1 cellular context compared by ENCODE assay signal in the genomic region with DNA sequence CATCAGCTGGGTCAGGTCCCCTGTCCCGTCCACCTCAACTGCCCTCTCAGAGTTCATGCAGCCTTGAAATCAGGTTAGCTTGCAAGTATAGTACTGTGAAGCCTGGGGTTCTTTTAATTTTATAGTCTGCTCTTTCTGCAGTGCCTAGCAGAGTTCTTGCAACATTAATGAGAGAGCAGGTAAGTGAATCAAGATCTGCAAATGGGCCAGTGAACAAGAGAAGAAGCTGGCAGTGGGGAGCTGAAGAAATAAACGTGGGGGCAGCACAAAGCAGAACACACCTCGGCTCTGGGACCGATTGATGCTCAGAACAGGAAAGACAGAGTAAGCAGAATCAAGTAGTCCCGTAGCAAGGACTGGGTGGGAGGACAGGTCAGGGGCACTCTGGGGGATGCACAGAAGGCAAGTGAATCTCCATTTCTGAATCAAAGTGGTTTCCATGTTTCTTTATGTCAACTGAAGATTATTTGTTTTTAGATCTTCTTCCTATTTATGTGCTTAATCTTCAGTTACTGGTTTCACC.
TF ChIP-seq lines count a peak whose summit lies in the region.

No MANE protein-coding gene starts in this region.

TF ChIP-seq in WTC11, 78 proteins besides CTCF, POLR2A, EP300 and RAD21:
- TF ChIP-seq SMAD3 (CRISPR knock-in tag; IDR thresholded peaks at IDR 0.05; ENCODE audit: borderline replicate concordance) (no peak), RELA (CRISPR knock-in tag; IDR thresholded peaks at IDR 0.05; ENCODE audit: borderline replicate concordance) (no peak), TEAD1 (CRISPR knock-in tag; IDR thresholded peaks at IDR 0.05) (no peak), GTF2I (CRISPR knock-in tag; conservative IDR thresholded peaks at IDR 0.05) (no peak), ZNF416 (CRISPR knock-in tag; IDR thresholded peaks at IDR 0.05) (no peak), ZNF423 (CRISPR knock-in tag; IDR thresholded peaks at IDR 0.05) (no peak)
- TF ChIP-seq, protein P1, sequence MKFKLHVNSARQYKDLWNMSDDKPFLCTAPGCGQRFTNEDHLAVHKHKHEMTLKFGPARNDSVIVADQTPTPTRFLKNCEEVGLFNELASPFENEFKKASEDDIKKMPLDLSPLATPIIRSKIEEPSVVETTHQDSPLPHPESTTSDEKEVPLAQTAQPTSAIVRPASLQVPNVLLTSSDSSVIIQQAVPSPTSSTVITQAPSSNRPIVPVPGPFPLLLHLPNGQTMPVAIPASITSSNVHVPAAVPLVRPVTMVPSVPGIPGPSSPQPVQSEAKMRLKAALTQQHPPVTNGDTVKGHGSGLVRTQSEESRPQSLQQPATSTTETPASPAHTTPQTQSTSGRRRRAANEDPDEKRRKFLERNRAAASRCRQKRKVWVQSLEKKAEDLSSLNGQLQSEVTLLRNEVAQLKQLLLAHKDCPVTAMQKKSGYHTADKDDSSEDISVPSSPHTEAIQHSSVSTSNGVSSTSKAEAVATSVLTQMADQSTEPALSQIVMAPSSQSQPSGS (CRISPR knock-in tag; IDR thresholded peaks at IDR 0.05; ENCODE audit: borderline replicate concordance, low read depth) = no peak
